ENCODE assay signal across 16 cellular contexts in the genomic region with DNA sequence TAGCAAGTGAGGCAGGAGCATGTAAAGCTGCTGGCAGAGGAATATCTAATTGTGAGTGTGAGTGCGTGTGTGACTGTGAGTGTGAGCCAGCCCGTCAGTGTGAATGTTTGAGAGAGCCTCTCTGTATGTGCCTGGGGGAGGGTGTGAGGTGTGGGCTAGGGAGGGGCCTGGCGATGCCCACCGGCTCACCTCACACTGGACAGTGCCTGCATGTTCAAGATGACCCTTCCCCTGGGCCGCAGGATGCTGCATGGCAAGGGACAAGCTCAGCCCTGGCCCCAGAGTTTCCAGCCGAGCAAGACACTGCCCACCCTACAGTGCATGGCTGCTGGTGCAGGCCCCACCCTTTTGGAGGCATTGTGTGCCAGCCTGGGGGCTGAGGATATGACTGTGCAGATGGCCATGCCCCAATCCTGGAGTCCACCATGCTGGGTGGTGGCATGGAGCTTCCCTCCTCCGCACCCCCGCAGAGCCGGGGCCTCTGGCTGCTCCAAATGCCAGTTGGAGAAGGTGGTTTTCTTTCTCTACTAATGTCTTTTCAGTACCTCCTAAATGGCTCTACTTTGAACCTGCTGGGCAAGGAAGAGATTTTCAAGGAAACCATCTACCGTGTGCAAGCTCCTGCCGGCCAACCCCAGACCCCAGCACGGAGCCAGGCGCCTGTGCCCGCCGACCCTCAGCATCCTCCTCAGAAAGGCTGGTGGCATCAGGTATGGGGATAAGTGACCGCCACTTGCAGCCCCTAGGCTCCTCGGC. TPM values are rescaled to one million over a fixed set of nuclear protein-coding genes. Genes with fewer than 3 reads are reported as not detected.
DNase-seq lines count a peak whose midpoint lies in the region; ATAC-seq, FAIRE-seq and TF ChIP-seq lines count a peak whose summit lies in the region.
"Had no signal": no experiment of that assay in that cellular context is flagged by ENCODE, and none has a peak within 500 bp of the region (broad histone marks: within the 10 kb centered on the region; RNA-seq: fewer than 3 reads in every experiment).

No MANE protein-coding gene starts in this region.

- H3K9me3 ChIP-seq in CD4-positive, alpha-beta T cell (ENCODE audit: control insufficient read depth, low read length), result no peaks in the 10 kb centered on the region
- H3K9me3 ChIP-seq: SK-N-SH, tibial nerve had no signal

- FAIRE-seq in D721Med (lab: Jason Lieb, UNC), result no peak
- FAIRE-seq: endothelial cell of umbilical vein, islet of Langerhans had no signal

- H3K27ac ChIP-seq in CD4-positive, alpha-beta T cell (ENCODE audit: low read depth, low read length), result peak overlapping the region; percentile 30
- H3K27ac ChIP-seq: C4-2B, tibial nerve had no signal

- no peaks in the 10 kb centered on the region for H3K27me3 ChIP-seq in CD4-positive, alpha-beta T cell (ENCODE audit: control insufficient read depth, insufficient read depth, low read length)
- H3K27me3 ChIP-seq in H7 (ENCODE audit: control insufficient read depth, insufficient read depth, low read length), result no peaks in the 10 kb centered on the region
- H3K27me3 ChIP-seq: tibial nerve had no signal

- no peaks in the 10 kb centered on the region for H3K36me3 ChIP-seq in H7 (replicated peaks; ENCODE audit: control insufficient read depth, insufficient read depth, low read length)
- H3K36me3 ChIP-seq: tibial nerve had no signal

- CTCF ChIA-PET in CD4-positive, alpha-beta T cell (lab: Charles Lee), result interaction anchor here (0.9 to 1.3 kb wide), 2 partner anchors 11 to 29 kb away, joined by 3 read pairs; no protein-coding TSS in a partner anchor

- TF ChIP-seq CTCF in CD4-positive, alpha-beta T cell (IDR thresholded peaks at IDR 0.05), result no peak
- TF ChIP-seq CTCF in osteocyte (IDR thresholded peaks at IDR 0.05) (no peak), D721Med (IDR thresholded peaks at IDR 0.05; ENCODE audit: insufficient read depth, missing control alignments) (no peak)

- no peak overlapping the region for H3K4me3 ChIP-seq in H7 (ENCODE audit: insufficient read depth, low read depth, low read length)
- H3K4me3 ChIP-seq: tibial nerve had no signal

- DNase-seq in CD4-positive, alpha-beta T cell, result peak in 1 of 10 experiments; percentile 25
- peak; percentile 39 for DNase-seq in H7
- no peak for DNase-seq in effector memory CD8-positive, alpha-beta T cell
- peak; percentile 81 for DNase-seq in osteocyte (ENCODE audit: extremely low spot score, unreplicated experiment)
- no peak for DNase-seq in amygdala (lab: John Stamatoyannopoulos, UW)
- DNase-seq in D721Med (ENCODE audit: insufficient read length, low spot score), result no peak
- DNase-seq: GDM1, KBM-7, NCI-H1417 treated with DMSO at 0.1 percent for 48 hours, SK-N-SH had no signal

- peak overlapping the region; percentile 99 for H3K27ac Mint-ChIP-seq in CD4-positive, alpha-beta T cell
- peak overlapping the region; percentile 91 to 99 for H3K27ac Mint-ChIP-seq in effector memory CD8-positive, alpha-beta T cell
- H3K27ac Mint-ChIP-seq in osteocyte (ENCODE audit: unreplicated experiment), result no peak overlapping the region

- H3K36me3 Mint-ChIP-seq in CD4-positive, alpha-beta T cell (ENCODE audit: low read depth), result peaks cover 96% of the 10 kb centered on the region
- H3K36me3 Mint-ChIP-seq in effector memory CD8-positive, alpha-beta T cell (ENCODE audit: insufficient read depth), result peaks cover 67% of the 10 kb centered on the region
- H3K36me3 Mint-ChIP-seq in osteocyte (ENCODE audit: unreplicated experiment), result no peaks in the 10 kb centered on the region

- peak overlapping the region; percentile 31 for H3K4me3 Mint-ChIP-seq in CD4-positive, alpha-beta T cell
- H3K4me3 Mint-ChIP-seq in effector memory CD8-positive, alpha-beta T cell, result peak overlapping the region; percentile 7 to 69
- no peak overlapping the region for H3K4me3 Mint-ChIP-seq in osteocyte (ENCODE audit: unreplicated experiment)

- H3K4me1 Mint-ChIP-seq in CD4-positive, alpha-beta T cell (ENCODE audit: low read depth), result peaks cover 89% of the 10 kb centered on the region
- H3K4me1 Mint-ChIP-seq in effector memory CD8-positive, alpha-beta T cell (ENCODE audit: low read depth in 2 of 2), result peaks cover 64 to 82% of the 10 kb centered on the region in 2 donors
- no peaks in the 10 kb centered on the region for H3K4me1 Mint-ChIP-seq in osteocyte (ENCODE audit: unreplicated experiment)

- intact Hi-C loops in CD4-positive, alpha-beta T cell (cut with DNase I, micrococcal nuclease), result no loop called here

- H3K9me3 Mint-ChIP-seq in CD4-positive, alpha-beta T cell, result no peaks in the 10 kb centered on the region
- no peaks in the 10 kb centered on the region for H3K9me3 Mint-ChIP-seq in effector memory CD8-positive, alpha-beta T cell
- no peaks in the 10 kb centered on the region for H3K9me3 Mint-ChIP-seq in osteocyte (ENCODE audit: unreplicated experiment)

- POLR2A ChIA-PET in CD4-positive, alpha-beta T cell (lab: Charles Lee), result interaction anchor here (1.2 to 3.2 kb wide), 3 partner anchors 11 to 90 kb away, joined by 4 to 18 read pairs (median 8); no protein-coding TSS in a partner anchor

- H3K27me3 Mint-ChIP-seq in CD4-positive, alpha-beta T cell, result no peaks in the 10 kb centered on the region
- H3K27me3 Mint-ChIP-seq in effector memory CD8-positive, alpha-beta T cell, result no peaks in the 10 kb centered on the region
- H3K27me3 Mint-ChIP-seq in osteocyte (ENCODE audit: unreplicated experiment), result peaks cover 2% of the 10 kb centered on the region

- ATAC-seq in CD4-positive, alpha-beta T cell (ENCODE audit: poor library complexity), result no peak
- ATAC-seq in effector memory CD8-positive, alpha-beta T cell (replicated peaks), result no peak
- ATAC-seq in HG03159 (IDR thresholded peaks at IDR 0.05; ENCODE audit: unreplicated experiment), result no peak

RNA-seq across cellular contexts. Expression of a gene that starts 27.6 kb away (rescaled TPM):
- total RNA-seq in CD4-positive, alpha-beta T cell, result 10 to 100 TPM; 91.0 to 95.7 TPM
- 1.3 and 2.4 TPM in 2 replicates for total RNA-seq in H7 (2014; rRNA removed; shearing (Covaris generic))
- total RNA-seq in osteocyte, result not detected in 2 replicates
- total RNA-seq: endothelial cell of umbilical vein, pulmonary artery endothelial cell had no signal

Comparison
In these comparisons a context has a peak if more than half of its experiments do, and no peak if none do; other contexts are left out.
1. DNase-seq: peak in H7 (single experiment) and osteocyte (single experiment); none in effector memory CD8-positive, alpha-beta T cell (0 of 3), amygdala (0 of 56) and D721Med (single experiment).
2. RNA of a gene that starts 27.6 kb away (total RNA-seq): 91.0 to 95.7 TPM in CD4-positive, alpha-beta T cell; 1.3 to 2.4 TPM in H7 and not detected in osteocyte; every median in the first group is over 10 times any median in the second.